8 cellular contexts compared by ENCODE assay signal in genomic region chr17:50161911-50162288, GRCh38. TPM values are rescaled to one million over a fixed set of nuclear protein-coding genes. Genes with fewer than 3 reads are reported as not detected.
DNase-seq lines count a peak whose midpoint lies in the region; ATAC-seq, FAIRE-seq and TF ChIP-seq lines count a peak whose summit lies in the region.

No MANE protein-coding gene starts in this region.

- no peaks in the 10 kb centered on the region for H3K9me1 ChIP-seq in K562 (ENCODE audit: control insufficient read depth, insufficient read depth, low read length)

- H4K20me1 ChIP-seq in K562 (replicated peaks; ENCODE audit: control insufficient read depth, insufficient read depth, low read length) = no peaks in the 10 kb centered on the region; the same call in 1 of the 2 replicates

- no peaks in the 10 kb centered on the region for H3K27me3 Mint-ChIP-seq in stimulated activated naive CD8-positive, alpha-beta T cell treated with anti-CD3 and anti-CD28 coated beads, Interleukin-15, Interleukin-2, amounts not matched to agents 100 ng/mL and 50 ng/mL, for 24 hours

- peak overlapping the region; percentile 76 for H3K4me3 Mint-ChIP-seq in stimulated activated naive CD8-positive, alpha-beta T cell treated with anti-CD3 and anti-CD28 coated beads, Interleukin-15, Interleukin-2, amounts not matched to agents 100 ng/mL and 50 ng/mL, for 24 hours

- H3K27me3 ChIP-seq in K562 (ENCODE audit: control insufficient read depth in 2 of 2, insufficient read depth in 2 of 2, low read length in 2 of 2) (no peaks in the 10 kb centered on the region), mucosa of stomach (ENCODE audit: control insufficient read depth, insufficient read depth, low read length) (peaks cover 5% of the 10 kb centered on the region)

- no peak for TF ChIP-seq RAD21 in K562 (CRISPR knock-in tag; conservative IDR thresholded peaks at IDR 0.05 in 1 of 2, IDR thresholded peaks at IDR 0.05 in 1 of 2)

- H3K4me3 ChIP-seq in K562 = no peak overlapping the region
- H3K4me3 ChIP-seq in mucosa of stomach (ENCODE audit: low read length) = peak overlapping the region; percentile 84

- H3K27ac ChIP-seq in K562 (ENCODE audit: extremely low read depth, low read depth, low read length) = no peak overlapping the region

- WGBS in K562 (ENCODE audit: insufficient coverage, low coverage, missing lambda C conversion rate) = 37% methylated on average over 16 of the region's 16 CpGs

- no peaks in the 10 kb centered on the region for H3K36me3 Mint-ChIP-seq in stimulated activated naive CD8-positive, alpha-beta T cell treated with anti-CD3 and anti-CD28 coated beads, Interleukin-15, Interleukin-2, amounts not matched to agents 100 ng/mL and 50 ng/mL, for 24 hours (ENCODE audit: low read depth)

- H3K9ac ChIP-seq in K562 (ENCODE audit: insufficient read depth in 1 of 2, low read depth in 2 of 2, low read length in 2 of 2) (peak overlapping the region in 1 of 2 experiments; percentile 43; a peak in 1 of 4 replicates), mucosa of stomach (ENCODE audit: low read length) (peak overlapping the region; percentile 39)

- H2AFZ ChIP-seq in K562 (ENCODE audit: low read depth, low read length) = peak overlapping the region; percentile 96

- H3K9me3 Mint-ChIP-seq in stimulated activated naive CD8-positive, alpha-beta T cell treated with anti-CD3 and anti-CD28 coated beads, Interleukin-15, Interleukin-2, amounts not matched to agents 100 ng/mL and 50 ng/mL, for 24 hours = no peaks in the 10 kb centered on the region

- DNase-seq in stimulated activated naive CD8-positive, alpha-beta T cell treated with anti-CD3 and anti-CD28 coated beads, Interleukin-15, Interleukin-2, amounts not matched to agents 100 U/mL and 50 U/mL, for 24 hours = no peak
- DNase-seq in K562 (ENCODE audit: extremely low read depth in 1 of 4, low spot score in 3 of 4) (no peak), EL (no peak)

- peak overlapping the region; percentile 97 for H3K27ac Mint-ChIP-seq in stimulated activated naive CD8-positive, alpha-beta T cell treated with anti-CD3 and anti-CD28 coated beads, Interleukin-15, Interleukin-2, amounts not matched to agents 100 ng/mL and 50 ng/mL, for 24 hours

- in situ Hi-C loops in K562 (cut with MboI) = no loop called here

- no TSS peak for BruUV-seq in K562 (replicated peaks; lab: Mats Ljungman, UMichigan)

- no peak for FAIRE-seq in K562 (lab: Jason Lieb, UNC)

- H3K4me1 Mint-ChIP-seq in stimulated activated naive CD8-positive, alpha-beta T cell treated with anti-CD3 and anti-CD28 coated beads, Interleukin-15, Interleukin-2, amounts not matched to agents 100 ng/mL and 50 ng/mL, for 24 hours (ENCODE audit: low read depth) = peaks cover 46% of the 10 kb centered on the region

- peaks cover 10 to 20% of the 10 kb centered on the region in 2 experiments; a peak in 3 of 5 replicates for H3K4me1 ChIP-seq in K562 (replicated peaks in 1 of 2; ENCODE audit: control insufficient read depth in 2 of 2, insufficient read depth in 2 of 2, low read length in 2 of 2)
- peaks cover 15% of the 10 kb centered on the region for H3K4me1 ChIP-seq in mucosa of stomach (ENCODE audit: control insufficient read depth, insufficient read depth, low read length)

- no peak for TF ChIP-seq POLR2A in K562 (conservative IDR thresholded peaks at IDR 0.05)

- H3K36me3 ChIP-seq in K562 (ENCODE audit: control insufficient read depth, insufficient read depth, low read length) (no peaks in the 10 kb centered on the region), mucosa of stomach (ENCODE audit: control insufficient read depth, insufficient read depth, low read length) (no peaks in the 10 kb centered on the region)

- H3K4me2 ChIP-seq in K562 (ENCODE audit: insufficient read depth, low read length) = peak overlapping the region; percentile 95

- H3K79me2 ChIP-seq in K562 (ENCODE audit: control insufficient read depth, insufficient read depth, low read length) = no peaks in the 10 kb centered on the region

- POLR2A ChIA-PET in K562 (lab: Yijun Ruan, JAX) = no interaction called here

- TF ChIP-seq EP300 in K562 (IDR thresholded peaks at IDR 0.05; ENCODE audit: low read length) = no peak

- no peak for TF ChIP-seq CTCF in K562 (IDR thresholded peaks at IDR 0.05 in 2 of 3, conservative IDR thresholded peaks at IDR 0.05 in 1 of 3; ENCODE audit: insufficient read depth in 2 of 3, low read depth in 1 of 3, low read length in 3 of 3)

- intact Hi-C loops in K562 (cut with micrococcal nuclease) = loop anchor here (1.0 to 2.0 kb wide), 4 partner anchors 10 to 68 kb away; no protein-coding TSS in a partner anchor

- H3K9me3 ChIP-seq in K562 (replicated peaks; ENCODE audit: control insufficient read depth, insufficient read depth, low read depth, low read length) = no peaks in the 10 kb centered on the region
- H3K9me3 ChIP-seq in mucosa of stomach (ENCODE audit: control insufficient read depth, low read length) = no peaks in the 10 kb centered on the region

- CTCF ChIA-PET in K562 (lab: Yijun Ruan, JAX; ENCODE audit: low intra/inter-chr PET ratio) = interaction anchor here (0.6 to 2.1 kb wide), 4 partner anchors 19 to 68 kb away, joined by 3 to 6 read pairs (median 3); no protein-coding TSS in a partner anchor

- no peak for ATAC-seq in stimulated activated naive CD8-positive, alpha-beta T cell treated with anti-CD3 and anti-CD28 coated beads, Interleukin-15, Interleukin-2, amounts not matched to agents 100 U/mL and 50 U/mL, for 24 hours
- ATAC-seq in K562 (no peak), HG03469 (IDR thresholded peaks at IDR 0.05; ENCODE audit: unreplicated experiment) (no peak), HG02981 (IDR thresholded peaks at IDR 0.05; ENCODE audit: unreplicated experiment) (no peak), GM21360 (IDR thresholded peaks at IDR 0.05; ENCODE audit: unreplicated experiment) (no peak)

RNA-seq across cellular contexts. Expression of gene SGCA, which starts 3.9 kb away (rescaled TPM):
- not detected in 2 replicates for total RNA-seq in K562 (2011; cell fraction: chromatin; rRNA removed; ENCODE audit: low replicate concordance)
- total RNA-seq in K562 (2011; cell fraction: nucleolus; rRNA removed) = not detected in 2 replicates
- not detected in 2 replicates for total RNA-seq in K562 (2011; cell fraction: nucleoplasm; rRNA removed)
- total RNA-seq in K562 (2014; rRNA removed) (not detected in 2 replicates), K562 (2014; rRNA removed; fragmentation: Illumina TruSeq; extraction: Trizol) (not detected in 2 replicates), K562 (2015; rRNA removed; fragmentation: Illumina TruSeq; extraction: Trizol) (not detected in 2 replicates), K562 (2021) (not detected in 2 replicates)
- polyA plus RNA-seq in K562 (2011; rRNA removed) (not detected in 2 replicates), K562 (2014; fragmentation: Illumina TruSeq; extraction: Trizol) (not detected in 2 replicates), K562 (2014; fragmentation: Nextera tagmentation; extraction: Ambion mirVana) (not detected), K562 (2014; rRNA removed) (not detected in 2 replicates)
- not detected in 2 replicates for polyA plus RNA-seq in K562 (2011; cell fraction: cytosol; rRNA removed)
- polyA plus RNA-seq in K562 (2011; cell fraction: nucleus; rRNA removed) = not detected in 2 replicates
- polyA plus RNA-seq in K562 (2012) = not detected in 2 replicates
- not detected in 2 replicates for polyA minus RNA-seq in K562 (2011; rRNA and poly(A)+ RNA removed)
- not detected in 2 replicates for polyA minus RNA-seq in K562 (2011; cell fraction: cytosol; rRNA and poly(A)+ RNA removed)
- polyA minus RNA-seq in K562 (2011; cell fraction: nucleus; rRNA and poly(A)+ RNA removed) = not detected in 2 replicates

RNA-seq across cellular contexts. Expression of gene PPP1R9B, which starts 11.4 kb away (rescaled TPM):
- total RNA-seq in K562 (2011; cell fraction: chromatin; rRNA removed; ENCODE audit: low replicate concordance) = 29.7 and 49.5 TPM in 2 replicates
- 27.6 and 29.7 TPM in 2 replicates for total RNA-seq in K562 (2011; cell fraction: nucleolus; rRNA removed)
- total RNA-seq in K562 (2011; cell fraction: nucleoplasm; rRNA removed) = 29.0 and 30.6 TPM in 2 replicates
- total RNA-seq in K562 (2014; rRNA removed) (45.5 and 52.9 TPM in 2 replicates), K562 (2014; rRNA removed; fragmentation: Illumina TruSeq; extraction: Trizol) (9.9 and 14.5 TPM in 2 replicates), K562 (2015; rRNA removed; fragmentation: Illumina TruSeq; extraction: Trizol) (28.6 and 29.0 TPM in 2 replicates), K562 (2021) (56.6 and 63.5 TPM in 2 replicates)
- polyA plus RNA-seq in K562 (2011; rRNA removed) (11.6 and 12.7 TPM in 2 replicates), K562 (2014; fragmentation: Illumina TruSeq; extraction: Trizol) (24.7 and 25.5 TPM in 2 replicates), K562 (2014; fragmentation: Nextera tagmentation; extraction: Ambion mirVana) (under 1 TPM; 0.10 to 0.13 TPM), K562 (2014; rRNA removed) (34.2 and 35.7 TPM in 2 replicates)
- 11.9 and 15.6 TPM in 2 replicates for polyA plus RNA-seq in K562 (2011; cell fraction: cytosol; rRNA removed)
- polyA plus RNA-seq in K562 (2011; cell fraction: nucleus; rRNA removed) = 50.9 and 52.5 TPM in 2 replicates
- polyA plus RNA-seq in K562 (2012) = 27.4 and 32.9 TPM in 2 replicates
- 18.9 and 21.8 TPM in 2 replicates for polyA minus RNA-seq in K562 (2011; rRNA and poly(A)+ RNA removed)
- polyA minus RNA-seq in K562 (2011; cell fraction: cytosol; rRNA and poly(A)+ RNA removed) = 17.7 and 18.7 TPM in 2 replicates
- 12.4 and 25.9 TPM in 2 replicates for polyA minus RNA-seq in K562 (2011; cell fraction: nucleus; rRNA and poly(A)+ RNA removed)

RNA-seq across cellular contexts. Expression of gene SAMD14, which starts 31.9 kb away (rescaled TPM):
- 0.18 and 1.0 TPM in 2 replicates for total RNA-seq in K562 (2011; cell fraction: chromatin; rRNA removed; ENCODE audit: low replicate concordance)
- 0.50 TPM in 1 of 2 replicates, not detected in the other for total RNA-seq in K562 (2011; cell fraction: nucleolus; rRNA removed)
- total RNA-seq in K562 (2011; cell fraction: nucleoplasm; rRNA removed) = not detected in 2 replicates
- total RNA-seq in K562 (2014; rRNA removed) (not detected in 2 replicates), K562 (2014; rRNA removed; fragmentation: Illumina TruSeq; extraction: Trizol) (not detected in 2 replicates), K562 (2015; rRNA removed; fragmentation: Illumina TruSeq; extraction: Trizol) (not detected in 2 replicates), K562 (2021) (0.07 TPM in 1 of 2 replicates, not detected in the other)
- polyA plus RNA-seq in K562 (2011; rRNA removed) (0.14 TPM in 1 of 2 replicates, not detected in the other), K562 (2014; fragmentation: Illumina TruSeq; extraction: Trizol) (0.04 TPM in 1 of 2 replicates, not detected in the other), K562 (2014; fragmentation: Nextera tagmentation; extraction: Ambion mirVana) (not detected), K562 (2014; rRNA removed) (0.11 TPM in 1 of 2 replicates, not detected in the other)
- polyA plus RNA-seq in K562 (2011; cell fraction: cytosol; rRNA removed) = 0.01 and 0.10 TPM in 2 replicates
- polyA plus RNA-seq in K562 (2011; cell fraction: nucleus; rRNA removed) = 0.15 and 0.24 TPM in 2 replicates
- polyA plus RNA-seq in K562 (2012) = 0.07 and 0.22 TPM in 2 replicates
- 0.15 TPM in 1 of 2 replicates, not detected in the other for polyA minus RNA-seq in K562 (2011; rRNA and poly(A)+ RNA removed)
- polyA minus RNA-seq in K562 (2011; cell fraction: cytosol; rRNA and poly(A)+ RNA removed) = not detected in 2 replicates
- polyA minus RNA-seq in K562 (2011; cell fraction: nucleus; rRNA and poly(A)+ RNA removed) = not detected in 2 replicates

RNA-seq across cellular contexts. Expression of gene COL1A1, which starts 39.5 kb away (rescaled TPM):
- 3.2 and 16.9 TPM in 2 replicates for total RNA-seq in K562 (2011; cell fraction: chromatin; rRNA removed; ENCODE audit: low replicate concordance)
- 5.7 and 9.0 TPM in 2 replicates for total RNA-seq in K562 (2011; cell fraction: nucleolus; rRNA removed)
- 3.7 and 4.2 TPM in 2 replicates for total RNA-seq in K562 (2011; cell fraction: nucleoplasm; rRNA removed)
- 0.86 and 0.91 TPM in 2 replicates for total RNA-seq in K562 (2014; rRNA removed)
- total RNA-seq in K562 (2014; rRNA removed; fragmentation: Illumina TruSeq; extraction: Trizol) = 0.15 TPM in 1 of 2 replicates, not detected in the other
- total RNA-seq in K562 (2015; rRNA removed; fragmentation: Illumina TruSeq; extraction: Trizol) = 0.08 and 0.18 TPM in 2 replicates
- total RNA-seq in K562 (2021) = 2.8 and 3.4 TPM in 2 replicates
- 0.11 and 0.20 TPM in 2 replicates for polyA plus RNA-seq in K562 (2011; rRNA removed)
- 0.16 and 0.27 TPM in 2 replicates for polyA plus RNA-seq in K562 (2011; cell fraction: cytosol; rRNA removed)
- 2.0 and 4.9 TPM in 2 replicates for polyA plus RNA-seq in K562 (2011; cell fraction: nucleus; rRNA removed)
- 1.1 and 1.7 TPM in 2 replicates for polyA plus RNA-seq in K562 (2012)
- 0.64 and 0.91 TPM in 2 replicates for polyA plus RNA-seq in K562 (2014; fragmentation: Illumina TruSeq; extraction: Trizol)
- under 1 TPM; 0.04 to 0.06 TPM for polyA plus RNA-seq in K562 (2014; fragmentation: Nextera tagmentation; extraction: Ambion mirVana)
- polyA plus RNA-seq in K562 (2014; rRNA removed) = 0.86 and 0.95 TPM in 2 replicates
- polyA minus RNA-seq in K562 (2011; rRNA and poly(A)+ RNA removed) = 0.25 and 1.1 TPM in 2 replicates
- polyA minus RNA-seq in K562 (2011; cell fraction: cytosol; rRNA and poly(A)+ RNA removed) = 2.0 and 3.3 TPM in 2 replicates
- 2.3 and 3.1 TPM in 2 replicates for polyA minus RNA-seq in K562 (2011; cell fraction: nucleus; rRNA and poly(A)+ RNA removed)
